12 cellular contexts compared by ENCODE assay signal in genomic region chr19:2625434-2625833, GRCh38.
DNase-seq lines count a peak whose midpoint lies in the region; ATAC-seq and TF ChIP-seq lines count a peak whose summit lies in the region.
"Had no signal": no experiment of that assay in that cellular context is flagged by ENCODE, and none has a peak within 500 bp of the region (broad histone marks: within the 10 kb centered on the region; RNA-seq: fewer than 3 reads in every experiment).

No MANE protein-coding gene starts in this region.

- no TSS peak for BruUV-seq in Panc1 (replicated peaks; lab: Mats Ljungman, UMichigan)

- H3K9me3 Mint-ChIP-seq in immature natural killer cell = no peaks in the 10 kb centered on the region
- H3K9me3 Mint-ChIP-seq in activated T-cell treated with anti-CD3 and anti-CD28 coated beads, Interleukin-2, amount 50 U/mL, for 72 hours = peaks cover 3 to 9% of the 10 kb centered on the region in 2 donors

- no peaks in the 10 kb centered on the region for H3K9me2 ChIP-seq in DOHH2 (replicated peaks; ENCODE audit: control insufficient read depth, low read length)

- ATAC-seq in Panc1 (peak; percentile 17; the same call in 1 of the 2 replicates), psoas muscle (no peak), GM19324 (IDR thresholded peaks at IDR 0.05; ENCODE audit: low FRiP score, unreplicated experiment) (no peak)
- no peak for ATAC-seq in activated T-cell treated with anti-CD3 and anti-CD28 coated beads, Interleukin-2, amount 50 U/mL, for 72 hours (replicated peaks in 1 of 2)

- peaks cover 91% of the 10 kb centered on the region for H3K4me1 ChIP-seq in DOHH2 (ENCODE audit: control insufficient read depth, low read length)
- peaks cover 39% of the 10 kb centered on the region for H3K4me1 ChIP-seq in Panc1 (ENCODE audit: control insufficient read depth, insufficient read depth, low read length)
- peaks cover 20% of the 10 kb centered on the region for H3K4me1 ChIP-seq in psoas muscle

- peaks cover 57% of the 10 kb centered on the region for H3F3A ChIP-seq in DOHH2 (ENCODE audit: control insufficient read depth, insufficient read depth)

- H3K27ac ChIP-seq in DOHH2 (ENCODE audit: low read depth, low read length) = peak overlapping the region; percentile 92
- H3K27ac ChIP-seq in Panc1 (ENCODE audit: low read length) = peak overlapping the region; percentile 52
- H3K27ac ChIP-seq in psoas muscle = peak overlapping the region; percentile 32

- H3K9me3 ChIP-seq in DOHH2 (ENCODE audit: control insufficient read depth, insufficient read depth, low read length) (peaks cover 17% of the 10 kb centered on the region), Panc1 (ENCODE audit: control insufficient read depth, insufficient read depth, low read depth, low read length) (peaks cover 9% of the 10 kb centered on the region; the same call in 1 of the 2 replicates), psoas muscle (no peaks in the 10 kb centered on the region)

- peak overlapping the region in 4 of 6 donors; percentile 4 to 51 (median 32) for H3K27ac Mint-ChIP-seq in immature natural killer cell
- H3K27ac Mint-ChIP-seq in activated T-cell treated with anti-CD3 and anti-CD28 coated beads, Interleukin-2, amount 50 U/mL, for 72 hours = no peak overlapping the region

- TF ChIP-seq CTCF in DOHH2 (IDR thresholded peaks at IDR 0.05; ENCODE audit: low read depth, low read length, poor library complexity, severe bottlenecking) (no peak), Panc1 (IDR thresholded peaks at IDR 0.05) (no peak), psoas muscle (IDR thresholded peaks at IDR 0.05) (no peak)

- H3K36me3 Mint-ChIP-seq in immature natural killer cell = no peaks in the 10 kb centered on the region
- peaks cover 8 to 10% of the 10 kb centered on the region in 2 donors for H3K36me3 Mint-ChIP-seq in activated T-cell treated with anti-CD3 and anti-CD28 coated beads, Interleukin-2, amount 50 U/mL, for 72 hours (ENCODE audit: insufficient read depth in 2 of 2)

- peaks cover 64% of the 10 kb centered on the region for H3K79me2 ChIP-seq in DOHH2 (ENCODE audit: control insufficient read depth, low read length)

- H3K4me3 ChIP-seq in DOHH2 (ENCODE audit: low read length) (peak overlapping the region; percentile 53), Panc1 (ENCODE audit: low read depth in 2 of 2, low read length in 2 of 2) (no peak overlapping the region), psoas muscle (no peak overlapping the region)
- H3K4me3 ChIP-seq: cardiac muscle cell had no signal

- H3K4me1 Mint-ChIP-seq in immature natural killer cell = peaks cover 56 to 72% of the 10 kb centered on the region in 2 donors
- H3K4me1 Mint-ChIP-seq in activated T-cell treated with anti-CD3 and anti-CD28 coated beads, Interleukin-2, amount 50 U/mL, for 72 hours (ENCODE audit: low read depth) = peaks cover 53% of the 10 kb centered on the region

- intact Hi-C loops in Panc1 (cut with micrococcal nuclease; ENCODE audit: unreplicated experiment) (no loop called here), psoas muscle (cut with DNase I) (no loop called here)

- DNase-seq in Panc1 (ENCODE audit: low read depth, low spot score) = no peak
- no peak for DNase-seq in immature natural killer cell
- peak in 1 of 2 donors; percentile 42 for DNase-seq in psoas muscle
- DNase-seq in NCI-H2227 treated with DMSO at 0.1 percent for 48 hours (lab: John Stamatoyannopoulos, UW) = no peak
- DNase-seq in HuH-7.5 (ENCODE audit: low spot score) = no peak
- DNase-seq in activated T-cell treated with anti-CD3 and anti-CD28 coated beads, Interleukin-2, amount 50 U/mL, for 72 hours = no peak
- DNase-seq: activated CD4-positive, CD25-positive, alpha-beta regulatory T cell; CD8-positive, alpha-beta memory T cell; NCI-H2029 treated with DMSO at 0.1 percent for 48 hours had no signal

- CTCF ChIA-PET in Panc1 (lab: Charles Lee) = no interaction called here

- peaks cover 10 to 14% (median 12%) of the 10 kb centered on the region in 3 donors for H3K27me3 Mint-ChIP-seq in immature natural killer cell (ENCODE audit: low read depth in 3 of 3)
- H3K27me3 Mint-ChIP-seq in activated T-cell treated with anti-CD3 and anti-CD28 coated beads, Interleukin-2, amount 50 U/mL, for 72 hours (ENCODE audit: low read depth) = no peaks in the 10 kb centered on the region

- H4K20me1 ChIP-seq in DOHH2 (ENCODE audit: control insufficient read depth, insufficient read depth, low read depth, low read length) = no peaks in the 10 kb centered on the region

- H3K27me3 ChIP-seq in DOHH2 (ENCODE audit: control insufficient read depth, low read length) = no peaks in the 10 kb centered on the region
- no peaks in the 10 kb centered on the region for H3K27me3 ChIP-seq in Panc1 (ENCODE audit: control insufficient read depth, insufficient read depth, low read length)
- H3K27me3 ChIP-seq in psoas muscle (ENCODE audit: insufficient read depth in 3 of 3, low read length in 2 of 3) = no peaks in the 10 kb centered on the region
- H3K27me3 ChIP-seq: cardiac muscle cell had no signal

- no peak overlapping the region for H3K4me3 Mint-ChIP-seq in immature natural killer cell
- H3K4me3 Mint-ChIP-seq in activated T-cell treated with anti-CD3 and anti-CD28 coated beads, Interleukin-2, amount 50 U/mL, for 72 hours = no peak overlapping the region
- H3K4me3 Mint-ChIP-seq: CD8-positive, alpha-beta memory T cell had no signal

- H3K4me2 ChIP-seq in DOHH2 (ENCODE audit: low read length) = peak overlapping the region; percentile 72

- in situ Hi-C loops in Panc1 (cut with HindIII; ENCODE audit: low pct_unique_long_range_greater_than_20kb, low sequenced_read_pairs) = no loop called here

- POLR2A ChIA-PET in Panc1 (lab: Charles Lee) = interaction anchor here (0.6 kb wide), 2 partner anchors 169 to 203 kb away, joined by 3 to 8 read pairs; partner anchors contain the start of gene LMNB2

- WGBS in psoas muscle, 3 donors = 79 to 84% (median 82%) methylated on average over 9 of the region's 9 CpGs

- H3K36me3 ChIP-seq in DOHH2 (ENCODE audit: control insufficient read depth, low read length) (peaks cover 51% of the 10 kb centered on the region), Panc1 (ENCODE audit: control insufficient read depth, insufficient read depth, low read length) (no peaks in the 10 kb centered on the region), psoas muscle (ENCODE audit: insufficient read depth in 1 of 2, low read depth in 1 of 2) (no peaks in the 10 kb centered on the region)
- H3K36me3 ChIP-seq: cardiac muscle cell had no signal

Comparison
In these comparisons a context has a peak if more than half of its experiments do, and no peak if none do; other contexts are left out.
1. H3K27ac ChIP-seq: peak in every context shown above with its lines; median percentile 92 in DOHH2; 52 in Panc1; 32 in psoas muscle.